26 cellular contexts compared by ENCODE assay signal in genomic region chr2:234997389-234997788, GRCh38. TPM values are rescaled to one million over a fixed set of nuclear protein-coding genes. Genes with fewer than 3 reads are reported as not detected.
DNase-seq lines count a peak whose midpoint lies in the region; ATAC-seq, FAIRE-seq and TF ChIP-seq lines count a peak whose summit lies in the region.
"Had no signal": no experiment of that assay in that cellular context is flagged by ENCODE, and none has a peak within 500 bp of the region (broad histone marks: within the 10 kb centered on the region; RNA-seq: fewer than 3 reads in every experiment).

No MANE protein-coding gene starts in this region.

- H3K4me3 Mint-ChIP-seq in GM23338 (no peak overlapping the region), astrocyte (ENCODE audit: unreplicated experiment) (peak overlapping the region; percentile 27)
- no peak overlapping the region for H3K4me3 Mint-ChIP-seq in activated CD4-positive, alpha-beta memory T cell treated with anti-CD3 and anti-CD28 coated beads for 36 hours
- H3K4me3 Mint-ChIP-seq: activated CD4-positive, alpha-beta memory T cell treated with anti-CD3 and anti-CD28 coated beads, Interleukin-2, amount 10 ng/mL, durations not matched to agents 7 days and 5 days; CD4-positive, CD25-positive, alpha-beta regulatory T cell; dendritic cell treated with granulocyte-macrophage colony-stimulating factor and Interleukin-4, amounts not matched to agents 40 ng/mL and 50 ng/mL, for 4 days; immature natural killer cell; stimulated activated naive CD8-positive, alpha-beta T cell treated with anti-CD3 and anti-CD28 coated beads, Interleukin-15, Interleukin-2, amounts not matched to agents 100 ng/mL and 50 ng/mL, for 24 hours had no signal

- DNase-seq in GM23338 (ENCODE audit: low spot score), result no peak
- DNase-seq in astrocyte (ENCODE audit: low read depth), result no peak
- no peak for DNase-seq in trophoblast cell
- DNase-seq in effector CD8-positive, alpha-beta T cell (lab: John Stamatoyannopoulos, UW), result no peak
- DNase-seq in activated CD4-positive, alpha-beta memory T cell treated with anti-CD3 and anti-CD28 coated beads for 36 hours, result no peak
- no peak for DNase-seq in COR-L47 (lab: John Stamatoyannopoulos, UW)
- DNase-seq: ACHN; activated CD4-positive, alpha-beta memory T cell treated with anti-CD3 and anti-CD28 coated beads, Interleukin-2, amount 10 ng/mL, durations not matched to agents 7 days and 5 days; activated CD4-positive, CD25-positive, alpha-beta regulatory T cell; activated gamma-delta T cell treated with Interleukin-2 at 50 U/mL for 16 hours; CD4-positive, CD25-positive, alpha-beta regulatory T cell; heart right ventricle; immature natural killer cell; KG1; left ventricle myocardium inferior; NCI-H2171 treated with DMSO at 0.1 percent for 48 hours; NCI-H526; spleen; stimulated activated CD4-positive, alpha-beta T cell treated with anti-CD3 and anti-CD28 coated beads, Interleukin-4, amount 100 ng/mL, for 24 hours had no signal

- H3K36me3 ChIP-seq in GM23338 (ENCODE audit: insufficient read depth), result no peaks in the 10 kb centered on the region
- H3K36me3 ChIP-seq in astrocyte (ENCODE audit: insufficient read depth, low read length), result peaks cover 23% of the 10 kb centered on the region
- H3K36me3 ChIP-seq in liver (ENCODE audit: control insufficient read depth in 4 of 4, insufficient read depth in 3 of 4, low read depth in 1 of 4, low read length in 3 of 4), result peaks cover 0 to 2% (median 0%) of the 10 kb centered on the region in 4 donors
- peaks cover 5 to 14% of the 10 kb centered on the region in 2 experiments for H3K36me3 ChIP-seq in trophoblast cell (ENCODE audit: control insufficient read depth in 1 of 2, insufficient read depth in 2 of 2, low read length in 2 of 2)
- H3K36me3 ChIP-seq: spleen had no signal

- 98% methylated on average over 8 of the region's 8 CpGs for WGBS in liver
- WGBS in trophoblast cell (ENCODE audit: extremely low coverage, insufficient coverage, insufficient read length), result no CpG with 5 or more reads among the region's 8 CpGs

- 0 out of 2 replicates have a peak, but pooled peaks cover 3% of the 10 kb centered on the region for H3F3A ChIP-seq in GM23338 (replicated peaks; ENCODE audit: low read depth)

- H3K14ac ChIP-seq in trophoblast cell (ENCODE audit: low read length), result no peak overlapping the region

- H3K4me1 Mint-ChIP-seq in GM23338 (peaks cover 68% of the 10 kb centered on the region), astrocyte (ENCODE audit: low read depth, unreplicated experiment) (peaks cover 73% of the 10 kb centered on the region)
- H3K4me1 Mint-ChIP-seq in activated CD4-positive, alpha-beta memory T cell treated with anti-CD3 and anti-CD28 coated beads for 36 hours (ENCODE audit: low read depth), result no peaks in the 10 kb centered on the region
- H3K4me1 Mint-ChIP-seq: activated CD4-positive, alpha-beta memory T cell treated with anti-CD3 and anti-CD28 coated beads, Interleukin-2, amount 10 ng/mL, durations not matched to agents 7 days and 5 days; immature natural killer cell had no signal

- no peak for TF ChIP-seq RAD21 in liver (IDR thresholded peaks at IDR 0.05)

- H3K36me3 Mint-ChIP-seq in GM23338 (ENCODE audit: low read depth), result peaks cover 34% of the 10 kb centered on the region
- H3K36me3 Mint-ChIP-seq in astrocyte (ENCODE audit: low read depth, unreplicated experiment), result peaks cover 59% of the 10 kb centered on the region
- H3K36me3 Mint-ChIP-seq in activated CD4-positive, alpha-beta memory T cell treated with anti-CD3 and anti-CD28 coated beads for 36 hours, result no peaks in the 10 kb centered on the region
- H3K36me3 Mint-ChIP-seq: CD4-positive, CD25-positive, alpha-beta regulatory T cell; immature natural killer cell had no signal

- no peaks in the 10 kb centered on the region; the same call in 2 of the 3 replicates for H3K9me3 Mint-ChIP-seq in GM23338
- no peaks in the 10 kb centered on the region for H3K9me3 Mint-ChIP-seq in astrocyte (ENCODE audit: unreplicated experiment)
- no peaks in the 10 kb centered on the region for H3K9me3 Mint-ChIP-seq in activated CD4-positive, alpha-beta memory T cell treated with anti-CD3 and anti-CD28 coated beads for 36 hours
- H3K9me3 Mint-ChIP-seq: activated CD4-positive, alpha-beta memory T cell treated with anti-CD3 and anti-CD28 coated beads, Interleukin-2, amount 10 ng/mL, durations not matched to agents 7 days and 5 days; CD4-positive, CD25-positive, alpha-beta regulatory T cell; dendritic cell treated with granulocyte-macrophage colony-stimulating factor and Interleukin-4, amounts not matched to agents 40 ng/mL and 50 ng/mL, for 4 days; immature natural killer cell; stimulated activated naive CD8-positive, alpha-beta T cell treated with anti-CD3 and anti-CD28 coated beads, Interleukin-15, Interleukin-2, amounts not matched to agents 100 ng/mL and 50 ng/mL, for 24 hours had no signal

- no peak overlapping the region for H3K23ac ChIP-seq in trophoblast cell (ENCODE audit: low read length)

- peak overlapping the region; percentile 3 for H2BK120ac ChIP-seq in trophoblast cell (ENCODE audit: insufficient read depth, low read length, poor library complexity)

- H2AFZ ChIP-seq in GM23338 (no peak overlapping the region), astrocyte (ENCODE audit: low read depth, low read length) (no peak overlapping the region), trophoblast cell (ENCODE audit: insufficient read depth, low read length, poor library complexity) (no peak overlapping the region)

- H3K4me3 ChIP-seq in GM23338 (no peak overlapping the region), astrocyte (ENCODE audit: insufficient read depth, low read depth, low read length) (no peak overlapping the region), liver (ENCODE audit: low read depth in 1 of 3, low read length in 3 of 3) (no peak overlapping the region), trophoblast cell (ENCODE audit: low read depth, low read length) (no peak overlapping the region)
- H3K4me3 ChIP-seq: HAP-1, heart right ventricle, left ventricle myocardium inferior, spleen, upper lobe of left lung had no signal

- H3K18ac ChIP-seq in trophoblast cell (ENCODE audit: low read length), result peak overlapping the region; percentile 25

- CTCF ChIA-PET in activated CD4-positive, alpha-beta memory T cell treated with anti-CD3 and anti-CD28 coated beads for 36 hours (lab: Charles Lee), result no interaction called here

- H2BK12ac ChIP-seq in trophoblast cell (ENCODE audit: low read length), result peak overlapping the region; percentile 9

- H2AK5ac ChIP-seq in trophoblast cell (ENCODE audit: low read length), result peak overlapping the region; percentile 18

- H3K27ac ChIP-seq in GM23338 (ENCODE audit: low read depth) (peak overlapping the region; percentile 69), astrocyte (ENCODE audit: low read depth, low read length) (peak overlapping the region; percentile 74), liver (ENCODE audit: low read depth in 1 of 2, low read length in 2 of 2) (peak overlapping the region; percentile 92 to 97), trophoblast cell (ENCODE audit: low read depth, low read length) (peak overlapping the region; percentile 4)
- H3K27ac ChIP-seq: epithelial cell of prostate, heart right ventricle, left ventricle myocardium inferior, spleen, upper lobe of left lung had no signal

- H4K20me1 ChIP-seq in GM23338 (replicated peaks; ENCODE audit: insufficient read depth) (peaks cover 5% of the 10 kb centered on the region; the same call in 1 of the 2 replicates), astrocyte (ENCODE audit: insufficient read depth, low read length) (peaks cover 84% of the 10 kb centered on the region)

- no peak for TF ChIP-seq CTCF in GM23338 (conservative IDR thresholded peaks at IDR 0.05; ENCODE audit: low read depth in 2 of 2)
- no peak for TF ChIP-seq CTCF in astrocyte (IDR thresholded peaks at IDR 0.05; ENCODE audit: insufficient read depth, low read depth, low read length)
- no peak for TF ChIP-seq CTCF in liver (IDR thresholded peaks at IDR 0.05; ENCODE audit: low read depth, low read length, missing input control)

- H3K9ac ChIP-seq in astrocyte (ENCODE audit: low read length), result peak overlapping the region; percentile 73
- peak overlapping the region in 1 of 2 donors; percentile 70 for H3K9ac ChIP-seq in liver (ENCODE audit: low read depth in 1 of 2, low read length in 2 of 2)
- no peak overlapping the region for H3K9ac ChIP-seq in trophoblast cell (ENCODE audit: low read length)

- H3K27me3 Mint-ChIP-seq in GM23338 (ENCODE audit: insufficient read depth, low read depth, poor library complexity) (peaks cover 12% of the 10 kb centered on the region), astrocyte (ENCODE audit: low read depth, unreplicated experiment) (no peaks in the 10 kb centered on the region)
- peaks cover 2% of the 10 kb centered on the region for H3K27me3 Mint-ChIP-seq in activated CD4-positive, alpha-beta memory T cell treated with anti-CD3 and anti-CD28 coated beads for 36 hours
- H3K27me3 Mint-ChIP-seq: stimulated activated naive CD8-positive, alpha-beta T cell treated with anti-CD3 and anti-CD28 coated beads, Interleukin-15, Interleukin-2, amounts not matched to agents 100 ng/mL and 50 ng/mL, for 24 hours had no signal

- ATAC-seq in GM23338 (no peak), GM19467 (IDR thresholded peaks at IDR 0.05; ENCODE audit: unreplicated experiment) (no peak)
- ATAC-seq: heart right ventricle had no signal

- H3K27me3 ChIP-seq in GM23338 (ENCODE audit: insufficient read depth), result no peaks in the 10 kb centered on the region
- no peaks in the 10 kb centered on the region for H3K27me3 ChIP-seq in astrocyte (ENCODE audit: insufficient read depth, low read length)
- H3K27me3 ChIP-seq in liver (ENCODE audit: control insufficient read depth in 4 of 4, insufficient read depth in 4 of 4, low read length in 3 of 4), result no peaks in the 10 kb centered on the region
- no peaks in the 10 kb centered on the region for H3K27me3 ChIP-seq in trophoblast cell (ENCODE audit: insufficient read depth, low read length)
- H3K27me3 ChIP-seq: heart right ventricle, upper lobe of left lung had no signal

- no peak overlapping the region for H2BK5ac ChIP-seq in trophoblast cell (ENCODE audit: low read depth, low read length, poor library complexity)

- POLR2A ChIA-PET in activated CD4-positive, alpha-beta memory T cell treated with anti-CD3 and anti-CD28 coated beads for 36 hours (lab: Charles Lee), result no interaction called here

- no peak overlapping the region for H4K12ac ChIP-seq in trophoblast cell (ENCODE audit: low read depth, low read length)

- peaks cover 51% of the 10 kb centered on the region for H3K4me1 ChIP-seq in GM23338 (ENCODE audit: insufficient read depth)
- peaks cover 47% of the 10 kb centered on the region for H3K4me1 ChIP-seq in astrocyte (ENCODE audit: insufficient read depth, low read length)
- peaks cover 22 to 58% (median 38%) of the 10 kb centered on the region in 4 donors for H3K4me1 ChIP-seq in liver (ENCODE audit: control insufficient read depth in 4 of 4, insufficient read depth in 4 of 4, low read length in 3 of 4)
- peaks cover 54 to 64% of the 10 kb centered on the region in 2 experiments for H3K4me1 ChIP-seq in trophoblast cell (ENCODE audit: control insufficient read depth in 1 of 2, insufficient read depth in 2 of 2, low read length in 2 of 2)

- peak overlapping the region; percentile 60 for H3K4ac ChIP-seq in trophoblast cell (ENCODE audit: low read depth, low read length)

- H3K27ac Mint-ChIP-seq in GM23338 (peak overlapping the region; percentile 62; the same call in 1 of the 2 replicates), astrocyte (ENCODE audit: unreplicated experiment) (peak overlapping the region; percentile 72)
- H3K27ac Mint-ChIP-seq in activated CD4-positive, alpha-beta memory T cell treated with anti-CD3 and anti-CD28 coated beads for 36 hours, result no peak overlapping the region
- H3K27ac Mint-ChIP-seq: activated CD4-positive, alpha-beta memory T cell treated with anti-CD3 and anti-CD28 coated beads, Interleukin-2, amount 10 ng/mL, durations not matched to agents 7 days and 5 days; CD4-positive, CD25-positive, alpha-beta regulatory T cell; immature natural killer cell; stimulated activated naive CD8-positive, alpha-beta T cell treated with anti-CD3 and anti-CD28 coated beads, Interleukin-15, Interleukin-2, amounts not matched to agents 100 ng/mL and 50 ng/mL, for 24 hours had no signal

- peaks cover 31% of the 10 kb centered on the region for H3K79me1 ChIP-seq in trophoblast cell (ENCODE audit: low read length)

- peaks cover 93% of the 10 kb centered on the region for H3K79me2 ChIP-seq in GM23338 (replicated peaks; ENCODE audit: insufficient read depth)
- peaks cover 97% of the 10 kb centered on the region for H3K79me2 ChIP-seq in astrocyte (ENCODE audit: insufficient read depth, low read length)
- peaks cover 18% of the 10 kb centered on the region for H3K79me2 ChIP-seq in trophoblast cell (ENCODE audit: control insufficient read depth, insufficient read depth, low read length, poor library complexity)

- peak overlapping the region; percentile 79 for H4K91ac ChIP-seq in trophoblast cell (ENCODE audit: low read depth, low read length)

- intact Hi-C loops in activated CD4-positive, alpha-beta memory T cell treated with anti-CD3 and anti-CD28 coated beads for 36 hours (cut with micrococcal nuclease), result no loop called here

- H3K4me2 ChIP-seq in GM23338 (no peak overlapping the region), astrocyte (ENCODE audit: low read length) (peak overlapping the region; percentile 73), trophoblast cell (ENCODE audit: low read length) (no peak overlapping the region)

- H4K8ac ChIP-seq in trophoblast cell (ENCODE audit: low read depth, low read length), result no peak overlapping the region

- FAIRE-seq in astrocyte (lab: Jason Lieb, UNC), result no peak

- no peaks in the 10 kb centered on the region for H3K9me3 ChIP-seq in astrocyte (ENCODE audit: insufficient read depth, low read depth, low read length)
- no peaks in the 10 kb centered on the region for H3K9me3 ChIP-seq in liver (ENCODE audit: control insufficient read depth in 4 of 4, low read length in 3 of 4)
- H3K9me3 ChIP-seq in trophoblast cell (ENCODE audit: insufficient read depth, low read depth, low read length), result peaks cover 5% of the 10 kb centered on the region
- H3K9me3 ChIP-seq: HAP-1, heart right ventricle, left ventricle myocardium inferior, spleen, upper lobe of left lung had no signal

- no peaks in the 10 kb centered on the region for H3K9me2 ChIP-seq in GM23338 (ENCODE audit: insufficient read depth)

RNA-seq across cellular contexts. Expression of gene SH3BP4, which starts 45.6 kb away (rescaled TPM):
- total RNA-seq in GM23338 (2014; rRNA removed; shearing (Covaris generic)), result 50.9 and 57.6 TPM in 2 replicates
- polyA plus RNA-seq in GM23338 (2016; fragmentation: Nextera tagmentation; extraction: Ambion mirVana), result 15.1 and 15.6 TPM in 2 replicates
- 117 and 127 TPM in 2 replicates for total RNA-seq in astrocyte
- 10 to 100 TPM in 1 of 2 donors, 1 to 10 TPM in 1; 4.1 to 18.4 TPM for total RNA-seq in liver
- 10 to 100 TPM in 1 of 2 donors, 1 to 10 TPM in 1; 9.2 to 15.3 TPM for polyA plus RNA-seq in liver
- polyA plus RNA-seq in trophoblast cell (2013), result 35.4 and 36.3 TPM in 2 replicates
- total RNA-seq in activated CD4-positive, alpha-beta memory T cell treated with anti-CD3 and anti-CD28 coated beads for 36 hours, result under 1 TPM; 0.10 to 0.46 TPM
- polyA plus RNA-seq: CD4-positive, CD25-positive, alpha-beta regulatory T cell had no signal

Comparison
In these comparisons a context has a peak if more than half of its experiments do, and no peak if none do; other contexts are left out.
1. H3K27ac ChIP-seq: peak in every context shown above with its lines; median percentile 94 in liver; 74 in astrocyte; 69 in GM23338; 4 in trophoblast cell.